ENCODE assay signal across 1 cellular context in the genomic region with DNA sequence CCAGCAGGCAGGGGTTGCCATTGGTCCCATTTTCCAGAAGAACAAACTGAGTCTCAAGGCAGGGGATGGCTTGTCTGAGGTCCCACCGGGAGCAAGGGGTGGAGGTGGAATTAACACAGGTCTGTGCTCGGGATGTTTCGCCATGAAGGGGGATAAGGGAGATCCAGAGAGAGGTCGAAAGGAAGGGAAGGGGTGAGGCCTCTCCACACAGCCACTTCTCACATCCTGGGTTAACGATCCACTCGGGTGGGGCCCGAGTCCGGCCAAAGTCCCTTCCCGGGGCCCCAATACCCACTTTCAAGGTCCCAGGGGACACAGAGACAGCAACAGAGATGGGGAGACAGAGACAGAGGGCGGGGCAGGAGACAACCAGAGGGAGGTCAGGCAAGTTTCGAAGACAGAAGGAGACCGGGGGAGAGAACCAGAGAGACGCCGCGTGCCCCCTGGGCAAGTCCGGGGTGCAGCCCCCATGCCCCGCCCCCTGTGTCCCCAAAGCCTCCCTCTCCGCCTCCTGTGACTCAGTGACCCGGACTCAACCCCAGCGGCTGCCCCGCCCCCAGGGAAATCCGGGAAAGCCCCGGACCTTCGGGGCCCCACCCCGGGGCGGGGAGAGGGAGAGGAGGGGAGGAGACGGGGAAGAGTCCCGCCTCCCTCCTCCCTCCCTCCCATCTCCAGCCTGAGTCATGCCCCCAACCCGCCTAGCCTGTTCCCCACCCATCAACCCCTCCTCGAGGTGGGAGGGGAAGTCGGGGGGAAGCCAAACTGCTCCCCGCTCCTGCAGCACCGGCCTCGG.
TF ChIP-seq lines count a peak whose summit lies in the region.

No MANE protein-coding gene starts in this region.

TF ChIP-seq in HEK293, 187 proteins besides CTCF, POLR2A, EP300 and RAD21 (continued from another document):
- TF ChIP-seq, protein P1, sequence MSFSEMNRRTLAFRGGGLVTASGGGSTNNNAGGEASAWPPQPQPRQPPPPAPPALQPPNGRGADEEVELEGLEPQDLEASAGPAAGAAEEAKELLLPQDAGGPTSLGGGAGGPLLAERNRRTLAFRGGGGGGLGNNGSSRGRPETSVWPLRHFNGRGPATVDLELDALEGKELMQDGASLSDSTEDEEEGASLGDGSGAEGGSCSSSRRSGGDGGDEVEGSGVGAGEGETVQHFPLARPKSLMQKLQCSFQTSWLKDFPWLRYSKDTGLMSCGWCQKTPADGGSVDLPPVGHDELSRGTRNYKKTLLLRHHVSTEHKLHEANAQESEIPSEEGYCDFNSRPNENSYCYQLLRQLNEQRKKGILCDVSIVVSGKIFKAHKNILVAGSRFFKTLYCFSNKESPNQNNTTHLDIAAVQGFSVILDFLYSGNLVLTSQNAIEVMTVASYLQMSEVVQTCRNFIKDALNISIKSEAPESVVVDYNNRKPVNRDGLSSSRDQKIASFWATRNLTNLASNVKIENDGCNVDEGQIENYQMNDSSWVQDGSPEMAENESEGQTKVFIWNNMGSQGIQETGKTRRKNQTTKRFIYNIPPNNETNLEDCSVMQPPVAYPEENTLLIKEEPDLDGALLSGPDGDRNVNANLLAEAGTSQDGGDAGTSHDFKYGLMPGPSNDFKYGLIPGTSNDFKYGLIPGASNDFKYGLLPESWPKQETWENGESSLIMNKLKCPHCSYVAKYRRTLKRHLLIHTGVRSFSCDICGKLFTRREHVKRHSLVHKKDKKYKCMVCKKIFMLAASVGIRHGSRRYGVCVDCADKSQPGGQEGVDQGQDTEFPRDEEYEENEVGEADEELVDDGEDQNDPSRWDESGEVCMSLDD (tag by site-specific recombination; IDR thresholded peaks at IDR 0.05), result peak; percentile 89
- TF ChIP-seq ZNF350 (tag by site-specific recombination; IDR thresholded peaks at IDR 0.05) (no peak), SCRT1 (tag by site-specific recombination; IDR thresholded peaks at IDR 0.05; ENCODE audit: borderline replicate concordance) (no peak), ZNF843 (tag by site-specific recombination; IDR thresholded peaks at IDR 0.05) (no peak), ZNF768 (tag by site-specific recombination; IDR thresholded peaks at IDR 0.05) (no peak), ZNF366 (tag by site-specific recombination; conservative IDR thresholded peaks at IDR 0.05) (peak; percentile 85; the same call in 1 of the 2 replicates), ZFHX2 (tag by site-specific recombination; conservative IDR thresholded peaks at IDR 0.05) (no peak; the same call in 1 of the 2 replicates), ZNF585B (tag by site-specific recombination; IDR thresholded peaks at IDR 0.05) (no peak), ZNF747 (tag by site-specific recombination; IDR thresholded peaks at IDR 0.05) (no peak), ZNF266 (tag by site-specific recombination; IDR thresholded peaks at IDR 0.05; ENCODE audit: low read depth) (no peak), ZNF114 (tag by site-specific recombination; IDR thresholded peaks at IDR 0.05) (no peak), HOXD13 (CRISPR knock-in tag; IDR thresholded peaks at IDR 0.05; ENCODE audit: borderline replicate concordance) (no peak), ZNF561 (tag by site-specific recombination; IDR thresholded peaks at IDR 0.05; ENCODE audit: borderline replicate concordance) (no peak), ZNF23 (tag by site-specific recombination; IDR thresholded peaks at IDR 0.05; ENCODE audit: borderline replicate concordance) (no peak), ZNF146 (tag by site-specific recombination; IDR thresholded peaks at IDR 0.05) (no peak), KLF8 (tag by site-specific recombination; IDR thresholded peaks at IDR 0.05) (peak; percentile 57), ZNF133 (tag by site-specific recombination; IDR thresholded peaks at IDR 0.05) (no peak), ZNF621 (tag by site-specific recombination; IDR thresholded peaks at IDR 0.05) (no peak), ZNF19 (tag by site-specific recombination; IDR thresholded peaks at IDR 0.05; ENCODE audit: low read depth) (no peak), SALL2 (tag by site-specific recombination; IDR thresholded peaks at IDR 0.05; ENCODE audit: borderline replicate concordance) (no peak)
- TF ChIP-seq, protein P2, sequence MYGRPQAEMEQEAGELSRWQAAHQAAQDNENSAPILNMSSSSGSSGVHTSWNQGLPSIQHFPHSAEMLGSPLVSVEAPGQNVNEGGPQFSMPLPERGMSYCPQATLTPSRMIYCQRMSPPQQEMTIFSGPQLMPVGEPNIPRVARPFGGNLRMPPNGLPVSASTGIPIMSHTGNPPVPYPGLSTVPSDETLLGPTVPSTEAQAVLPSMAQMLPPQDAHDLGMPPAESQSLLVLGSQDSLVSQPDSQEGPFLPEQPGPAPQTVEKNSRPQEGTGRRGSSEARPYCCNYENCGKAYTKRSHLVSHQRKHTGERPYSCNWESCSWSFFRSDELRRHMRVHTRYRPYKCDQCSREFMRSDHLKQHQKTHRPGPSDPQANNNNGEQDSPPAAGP (tag by site-specific recombination; IDR thresholded peaks at IDR 0.05), result 0 out of 2 replicates have a peak, but pooled peaks have one; percentile 25
- TF ChIP-seq, protein P3, sequence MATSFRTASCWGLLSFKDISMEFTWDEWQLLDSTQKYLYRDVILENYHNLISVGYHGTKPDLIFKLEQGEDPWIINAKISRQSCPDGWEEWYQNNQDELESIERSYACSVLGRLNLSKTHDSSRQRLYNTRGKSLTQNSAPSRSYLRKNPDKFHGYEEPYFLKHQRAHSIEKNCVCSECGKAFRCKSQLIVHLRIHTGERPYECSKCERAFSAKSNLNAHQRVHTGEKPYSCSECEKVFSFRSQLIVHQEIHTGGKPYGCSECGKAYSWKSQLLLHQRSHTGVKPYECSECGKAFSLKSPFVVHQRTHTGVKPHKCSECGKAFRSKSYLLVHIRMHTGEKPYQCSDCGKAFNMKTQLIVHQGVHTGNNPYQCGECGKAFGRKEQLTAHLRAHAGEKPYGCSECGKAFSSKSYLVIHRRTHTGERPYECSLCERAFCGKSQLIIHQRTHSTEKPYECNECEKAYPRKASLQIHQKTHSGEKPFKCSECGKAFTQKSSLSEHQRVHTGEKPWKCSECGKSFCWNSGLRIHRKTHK (tag by site-specific recombination; IDR thresholded peaks at IDR 0.05), result no peak
- TF ChIP-seq, protein P4, sequence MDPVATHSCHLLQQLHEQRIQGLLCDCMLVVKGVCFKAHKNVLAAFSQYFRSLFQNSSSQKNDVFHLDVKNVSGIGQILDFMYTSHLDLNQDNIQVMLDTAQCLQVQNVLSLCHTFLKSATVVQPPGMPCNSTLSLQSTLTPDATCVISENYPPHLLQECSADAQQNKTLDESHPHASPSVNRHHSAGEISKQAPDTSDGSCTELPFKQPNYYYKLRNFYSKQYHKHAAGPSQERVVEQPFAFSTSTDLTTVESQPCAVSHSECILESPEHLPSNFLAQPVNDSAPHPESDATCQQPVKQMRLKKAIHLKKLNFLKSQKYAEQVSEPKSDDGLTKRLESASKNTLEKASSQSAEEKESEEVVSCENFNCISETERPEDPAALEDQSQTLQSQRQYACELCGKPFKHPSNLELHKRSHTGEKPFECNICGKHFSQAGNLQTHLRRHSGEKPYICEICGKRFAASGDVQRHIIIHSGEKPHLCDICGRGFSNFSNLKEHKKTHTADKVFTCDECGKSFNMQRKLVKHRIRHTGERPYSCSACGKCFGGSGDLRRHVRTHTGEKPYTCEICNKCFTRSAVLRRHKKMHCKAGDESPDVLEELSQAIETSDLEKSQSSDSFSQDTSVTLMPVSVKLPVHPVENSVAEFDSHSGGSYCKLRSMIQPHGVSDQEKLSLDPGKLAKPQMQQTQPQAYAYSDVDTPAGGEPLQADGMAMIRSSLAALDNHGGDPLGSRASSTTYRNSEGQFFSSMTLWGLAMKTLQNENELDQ (tag by site-specific recombination; IDR thresholded peaks at IDR 0.05; ENCODE audit: low read depth), result no peak
